ENCODE assay signal across 1 cellular context in genomic region chr17:50059759-50060273, GRCh38.
TF ChIP-seq lines count a peak whose summit lies in the region.

No MANE protein-coding gene starts in this region.

TF ChIP-seq in IMR-90, 13 proteins besides CTCF, POLR2A, EP300 and RAD21:
- TF ChIP-seq FOS (IDR thresholded peaks at IDR 0.05; ENCODE audit: low read depth, low read length) = peak; percentile 78
- no peak for TF ChIP-seq SMC3 (IDR thresholded peaks at IDR 0.05; ENCODE audit: low read depth, low read length)
- TF ChIP-seq, protein P1, sequence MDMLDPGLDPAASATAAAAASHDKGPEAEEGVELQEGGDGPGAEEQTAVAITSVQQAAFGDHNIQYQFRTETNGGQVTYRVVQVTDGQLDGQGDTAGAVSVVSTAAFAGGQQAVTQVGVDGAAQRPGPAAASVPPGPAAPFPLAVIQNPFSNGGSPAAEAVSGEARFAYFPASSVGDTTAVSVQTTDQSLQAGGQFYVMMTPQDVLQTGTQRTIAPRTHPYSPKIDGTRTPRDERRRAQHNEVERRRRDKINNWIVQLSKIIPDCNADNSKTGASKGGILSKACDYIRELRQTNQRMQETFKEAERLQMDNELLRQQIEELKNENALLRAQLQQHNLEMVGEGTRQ (IDR thresholded peaks at IDR 0.05; ENCODE audit: low read depth, low read length) = no peak
- peak; percentile 70 for TF ChIP-seq MAZ (IDR thresholded peaks at IDR 0.05; ENCODE audit: borderline replicate concordance, low read depth, low read length)
- TF ChIP-seq MXI1 (IDR thresholded peaks at IDR 0.05; ENCODE audit: borderline replicate concordance, low read depth, low read length) = no peak
